18 cellular contexts compared by ENCODE assay signal in the genomic region with DNA sequence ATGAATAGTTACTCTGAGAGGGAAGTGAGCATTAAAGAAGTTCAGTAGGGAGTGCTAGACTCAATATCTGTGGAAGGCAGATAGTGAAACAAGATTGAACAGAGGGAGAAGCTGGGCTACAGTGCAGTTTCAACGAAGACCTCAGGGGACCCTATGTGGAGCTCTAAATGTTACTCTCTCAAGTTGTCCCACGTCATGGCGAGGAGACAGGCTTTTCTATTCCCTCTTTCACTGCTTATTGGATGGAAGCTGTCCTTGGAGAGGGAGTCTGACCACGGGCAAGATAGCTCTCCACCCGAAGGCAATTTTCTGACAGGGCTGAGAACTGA. TPM values are rescaled to one million over a fixed set of nuclear protein-coding genes. Genes with fewer than 3 reads are reported as not detected.
"Had no signal": no experiment of that assay in that cellular context is flagged by ENCODE, and none has a peak within 500 bp of the region (broad histone marks: within the 10 kb centered on the region; RNA-seq: fewer than 3 reads in every experiment).

No MANE protein-coding gene starts in this region.

- H3K36me3 Mint-ChIP-seq: mesothelial cell of epicardium, natural killer cell had no signal

- H3K4me1 Mint-ChIP-seq: natural killer cell had no signal

- H3K4me3 Mint-ChIP-seq: mesothelial cell of epicardium; natural killer cell; neural crest cell; stimulated activated naive CD8-positive, alpha-beta T cell treated with anti-CD3 and anti-CD28 coated beads, Interleukin-15, Interleukin-2, amounts not matched to agents 100 ng/mL and 50 ng/mL, for 24 hours had no signal

- H3K4me1 ChIP-seq: esophagus squamous epithelium, gastroesophageal sphincter, right atrium auricular region, tibial nerve, upper lobe of right lung, vagina had no signal

- H3K27me3 Mint-ChIP-seq: stimulated activated naive CD8-positive, alpha-beta T cell treated with anti-CD3 and anti-CD28 coated beads, Interleukin-15, Interleukin-2, amounts not matched to agents 100 ng/mL and 50 ng/mL, for 24 hours had no signal

- H3K4me3 ChIP-seq: esophagus squamous epithelium, gastroesophageal sphincter, ovary, right atrium auricular region, tibial nerve, upper lobe of right lung, vagina had no signal

- H3K36me3 ChIP-seq: esophagus squamous epithelium, gastroesophageal sphincter, ovary, right atrium auricular region, tibial nerve, upper lobe of right lung, vagina had no signal

- DNase-seq: esophagus squamous epithelium; foreskin fibroblast; glutamatergic neuron; islet precursor cell; natural killer cell; ovary; small intestine; stimulated activated CD4-positive, alpha-beta T cell treated with anti-CD3 and anti-CD28 coated beads, Interleukin-12 subunit alpha, Interleukin-12 subunit beta, amount 100 ng/mL, for 4 hours; upper lobe of right lung had no signal

- H3K27ac ChIP-seq: esophagus squamous epithelium, gastroesophageal sphincter, ovary, right atrium auricular region, tibial nerve, upper lobe of right lung, vagina had no signal

- H3K27me3 ChIP-seq: esophagus squamous epithelium, gastroesophageal sphincter, ovary, right atrium auricular region, tibial nerve, upper lobe of right lung, vagina had no signal

- H3K27ac Mint-ChIP-seq: mesothelial cell of epicardium; natural killer cell; stimulated activated naive CD8-positive, alpha-beta T cell treated with anti-CD3 and anti-CD28 coated beads, Interleukin-15, Interleukin-2, amounts not matched to agents 100 ng/mL and 50 ng/mL, for 24 hours had no signal

- H3K9me3 ChIP-seq: esophagus squamous epithelium, gastroesophageal sphincter, ovary, right atrium auricular region, tibial nerve, upper lobe of right lung, vagina had no signal

RNA-seq across cellular contexts. Expression of a gene that starts 42.3 kb away (rescaled TPM):
- total RNA-seq: epithelial cell of proximal tubule, myocyte had no signal
